ENCODE assay signal across 1 cellular context in genomic region chr17:4020096-4020495, GRCh38.
TF ChIP-seq lines count a peak whose summit lies in the region.

No MANE protein-coding gene starts in this region.

TF ChIP-seq in K562, 482 proteins besides CTCF, POLR2A, EP300 and RAD21:
- TF ChIP-seq ATF3 (IDR thresholded peaks at IDR 0.05): peak; percentile 51
- no peak for TF ChIP-seq ATF3 (CRISPR knock-in tag; conservative IDR thresholded peaks at IDR 0.05)
- TF ChIP-seq CREM (IDR thresholded peaks at IDR 0.05; ENCODE audit: low read depth): no peak
